6 cellular contexts compared by ENCODE assay signal in genomic region chr11:132168326-132168725, GRCh38.
"Had no signal": no experiment of that assay in that cellular context is flagged by ENCODE, and none has a peak within 500 bp of the region (broad histone marks: within the 10 kb centered on the region; RNA-seq: fewer than 3 reads in every experiment).

No MANE protein-coding gene starts in this region.

- H3K27ac ChIP-seq: HL-60 had no signal

- H3K4me3 ChIP-seq: GM23338 had no signal

- DNase-seq: H9, HCEC 1CT, KBM-7 had no signal

- ATAC-seq: GM23338, HepG2 had no signal
